Comparison of ENCODE assay signal across 17 cellular contexts in the genomic region with DNA sequence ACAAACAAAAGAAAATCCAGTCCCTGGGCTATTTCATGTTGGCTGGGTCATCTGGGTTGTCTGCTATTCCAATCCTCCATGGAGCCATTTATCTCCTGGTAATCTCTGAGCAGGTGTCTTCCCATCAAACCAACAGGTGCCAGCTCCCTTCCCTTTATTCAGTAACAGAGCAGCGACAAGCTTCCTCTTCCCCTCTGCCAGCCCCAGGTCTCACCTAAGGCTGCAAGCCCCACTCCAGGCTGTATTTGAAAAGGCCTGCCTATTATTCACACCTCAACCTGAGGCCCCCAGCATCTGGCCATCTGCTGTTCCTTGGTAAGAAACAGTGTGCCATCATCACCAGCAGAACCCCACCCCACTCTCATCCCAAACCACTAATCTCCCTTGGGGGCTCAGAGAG.
"Had no signal": no experiment of that assay in that cellular context is flagged by ENCODE, and none has a peak within 500 bp of the region (broad histone marks: within the 10 kb centered on the region; RNA-seq: fewer than 3 reads in every experiment).

No MANE protein-coding gene starts in this region.

- H3K27me3 ChIP-seq: brain microvascular endothelial cell, tibial nerve had no signal

- H3K9me3 Mint-ChIP-seq: activated CD4-positive, alpha-beta T cell treated with anti-CD3 and anti-CD28 coated beads, Interleukin-2, amount 10 ng/mL, durations not matched to agents 7 days and 5 days; nephron had no signal

- DNase-seq: activated CD4-positive, alpha-beta T cell treated with anti-CD3 and anti-CD28 coated beads, Interleukin-2, amount 10 ng/mL, durations not matched to agents 7 days and 5 days; activated naive CD4-positive, alpha-beta T cell treated with Interleukin-2 at 50 U/mL for 16 hours; anterior cingulate cortex; brain microvascular endothelial cell; effector memory CD8-positive, alpha-beta T cell; heart left ventricle; occipital lobe; right cardiac atrium; stimulated activated CD4-positive, alpha-beta T cell treated with anti-CD3 and anti-CD28 coated beads, Interleukin-15, amount 100 ng/mL, for 24 hours; stimulated activated CD4-positive, alpha-beta T cell treated with anti-CD3 and anti-CD28 coated beads, Interleukin-4, amount 100 ng/mL, for 1 hour; stimulated activated naive CD4-positive, alpha-beta T cell treated with Interleukin-2 at 50 U/mL for 16 hours; substantia nigra had no signal

- H3K27ac ChIP-seq: brain microvascular endothelial cell, epithelial cell of prostate, heart left ventricle, skin epidermis, tibial nerve had no signal

- H3K4me1 ChIP-seq: heart left ventricle, tibial nerve had no signal

- H3K27ac Mint-ChIP-seq: activated CD4-positive, alpha-beta T cell treated with anti-CD3 and anti-CD28 coated beads, Interleukin-2, amount 10 ng/mL, durations not matched to agents 7 days and 5 days; activated T-helper 17 cell treated with anti-CD3 and anti-CD28 coated beads, Interleukin-2, amount 50 U/mL, for 72 hours; effector memory CD8-positive, alpha-beta T cell; nephron had no signal

- H3K4me3 ChIP-seq: heart left ventricle, skin epidermis, tibial nerve had no signal

- H3K4me3 Mint-ChIP-seq: activated CD4-positive, alpha-beta T cell treated with anti-CD3 and anti-CD28 coated beads, Interleukin-2, amount 10 ng/mL, durations not matched to agents 7 days and 5 days; activated T-helper 17 cell treated with anti-CD3 and anti-CD28 coated beads, Interleukin-2, amount 50 U/mL, for 72 hours; effector memory CD8-positive, alpha-beta T cell; nephron had no signal

- ATAC-seq: activated T-helper 17 cell treated with anti-CD3 and anti-CD28 coated beads, Interleukin-2, amount 50 U/mL, for 72 hours; effector memory CD8-positive, alpha-beta T cell; heart left ventricle; right cardiac atrium had no signal

- H3K27me3 Mint-ChIP-seq: activated CD4-positive, alpha-beta T cell treated with anti-CD3 and anti-CD28 coated beads, Interleukin-2, amount 10 ng/mL, durations not matched to agents 7 days and 5 days had no signal

- H3K4me1 Mint-ChIP-seq: activated CD4-positive, alpha-beta T cell treated with anti-CD3 and anti-CD28 coated beads, Interleukin-2, amount 10 ng/mL, durations not matched to agents 7 days and 5 days; activated T-helper 17 cell treated with anti-CD3 and anti-CD28 coated beads, Interleukin-2, amount 50 U/mL, for 72 hours; nephron had no signal

- H3K36me3 ChIP-seq: brain microvascular endothelial cell, heart left ventricle, tibial nerve had no signal
